ENCODE assay signal across 27 cellular contexts in genomic region chr17:30153463-30153862, GRCh38.
"Had no signal": no experiment of that assay in that cellular context is flagged by ENCODE, and none has a peak within 500 bp of the region (broad histone marks: within the 10 kb centered on the region; RNA-seq: fewer than 3 reads in every experiment).

No MANE protein-coding gene starts in this region.

- H3K27ac Mint-ChIP-seq: activated CD4-positive, alpha-beta T cell treated with anti-CD3 and anti-CD28 coated beads, Interleukin-2, amount 10 ng/mL, durations not matched to agents 24 days and 14 days; activated CD8-positive, alpha-beta T cell treated with anti-CD3 and anti-CD28 coated beads for 36 hours; activated naive CD4-positive, alpha-beta T cell treated with anti-CD3 and anti-CD28 coated beads, Interleukin-2, amount 50 U/mL, for 72 hours; activated T-cell treated with anti-CD3 and anti-CD28 coated beads, Interleukin-2, amount 50 U/mL, for 72 hours; activated T-helper 17 cell treated with anti-CD3 and anti-CD28 coated beads, Interleukin-2, amount 50 U/mL, for 72 hours; T-helper 2 cell treated with Interferon-gamma antibody and Interleukin-4, amounts not matched to agents 5 μg/mL and 100 μg/mL, for 36 hours had no signal

- ATAC-seq: activated CD8-positive, alpha-beta T cell treated with anti-CD3 and anti-CD28 coated beads for 36 hours; activated naive CD4-positive, alpha-beta T cell treated with anti-CD3 and anti-CD28 coated beads, Interleukin-2, amount 50 U/mL, for 72 hours; activated T-cell treated with anti-CD3 and anti-CD28 coated beads, Interleukin-2, amount 50 U/mL, for 72 hours; activated T-helper 17 cell treated with anti-CD3 and anti-CD28 coated beads, Interleukin-2, amount 50 U/mL, for 72 hours; body of pancreas; Panc1 had no signal

- H3K27ac ChIP-seq: adrenal gland, body of pancreas, breast epithelium, SJCRH30, SK-N-MC had no signal

- H3K27me3 Mint-ChIP-seq: activated CD4-positive, alpha-beta T cell treated with anti-CD3 and anti-CD28 coated beads, Interleukin-2, amount 10 ng/mL, durations not matched to agents 24 days and 14 days; activated CD8-positive, alpha-beta T cell treated with anti-CD3 and anti-CD28 coated beads for 36 hours; activated T-helper 17 cell treated with anti-CD3 and anti-CD28 coated beads, Interleukin-2, amount 50 U/mL, for 72 hours had no signal

- DNase-seq: activated CD4-positive, alpha-beta T cell treated with anti-CD3 and anti-CD28 coated beads, Interleukin-2, amount 10 ng/mL, durations not matched to agents 24 days and 14 days; activated CD4-positive, alpha-beta T cell treated with anti-CD3 and anti-CD28 coated beads, Interleukin-2, amount 50 U/mL, for 4 hours; activated CD8-positive, alpha-beta T cell treated with anti-CD3 and anti-CD28 coated beads for 36 hours; activated effector memory CD4-positive, alpha-beta T cell treated with anti-CD3 and anti-CD28 coated beads, Interleukin-2, amount 50 U/mL, for 16 hours; activated naive CD4-positive, alpha-beta T cell; activated T-cell treated with anti-CD3 and anti-CD28 coated beads, Interleukin-2, amount 50 U/mL, for 1 hour; activated T-cell treated with anti-CD3 and anti-CD28 coated beads, Interleukin-2, amount 50 U/mL, for 72 hours; adrenal gland; body of pancreas; NCI-H1092 treated with DMSO at 0.1 percent for 48 hours; NCI-H1417; NCI-H146; NCI-H187; NCI-H2081; NCI-H226; NCI-H446 treated with DMSO at 0.1 percent for 48 hours; NCI-H524; NCI-H69; NCI-H82; SHP77; SJCRH30 had no signal

- H3K9me3 Mint-ChIP-seq: activated CD8-positive, alpha-beta T cell treated with anti-CD3 and anti-CD28 coated beads for 36 hours; activated T-helper 17 cell treated with anti-CD3 and anti-CD28 coated beads, Interleukin-2, amount 50 U/mL, for 72 hours had no signal

- H3K4me3 ChIP-seq: adrenal gland, body of pancreas, breast epithelium, SJCRH30, SK-N-MC had no signal

- H3K36me3 ChIP-seq: adrenal gland, breast epithelium had no signal

- H3K4me3 Mint-ChIP-seq: activated CD4-positive, alpha-beta T cell treated with anti-CD3 and anti-CD28 coated beads, Interleukin-2, amount 10 ng/mL, durations not matched to agents 24 days and 14 days; activated CD8-positive, alpha-beta T cell treated with anti-CD3 and anti-CD28 coated beads for 36 hours; activated T-cell treated with anti-CD3 and anti-CD28 coated beads, Interleukin-2, amount 50 U/mL, for 72 hours; activated T-helper 17 cell treated with anti-CD3 and anti-CD28 coated beads, Interleukin-2, amount 50 U/mL, for 72 hours; T-helper 2 cell treated with Interferon-gamma antibody and Interleukin-4, amounts not matched to agents 5 μg/mL and 100 μg/mL, for 36 hours had no signal

- H3K9me3 ChIP-seq: adrenal gland, body of pancreas, breast epithelium, SJCRH30 had no signal

- H3K4me1 ChIP-seq: adrenal gland, body of pancreas, breast epithelium, SJCRH30 had no signal
